2 cellular contexts compared by ENCODE assay signal in the genomic region with DNA sequence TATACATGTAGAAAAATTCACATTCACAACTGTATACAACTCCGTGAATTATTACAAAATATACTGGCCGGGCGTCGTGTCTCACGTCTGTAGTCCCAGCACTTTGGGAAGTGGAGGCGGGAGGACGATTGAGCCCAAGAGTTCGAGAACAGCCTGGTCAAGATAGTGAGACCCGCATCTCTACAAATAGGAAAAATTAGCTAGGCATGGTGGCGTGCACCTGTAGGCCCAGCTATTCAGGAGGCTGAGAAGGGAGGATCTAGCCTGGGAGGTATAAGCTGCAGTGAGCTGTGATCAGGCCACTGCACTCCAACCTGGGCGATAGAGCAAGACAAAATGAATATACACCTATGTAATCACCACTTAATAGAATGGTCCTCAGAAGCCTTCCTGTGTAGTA.
TF ChIP-seq lines count a peak whose summit lies in the region.

No MANE protein-coding gene starts in this region.

TF ChIP-seq in SK-N-SH, 30 proteins besides CTCF, POLR2A, EP300 and RAD21 (continued from another document):
- TF ChIP-seq, protein P1, sequence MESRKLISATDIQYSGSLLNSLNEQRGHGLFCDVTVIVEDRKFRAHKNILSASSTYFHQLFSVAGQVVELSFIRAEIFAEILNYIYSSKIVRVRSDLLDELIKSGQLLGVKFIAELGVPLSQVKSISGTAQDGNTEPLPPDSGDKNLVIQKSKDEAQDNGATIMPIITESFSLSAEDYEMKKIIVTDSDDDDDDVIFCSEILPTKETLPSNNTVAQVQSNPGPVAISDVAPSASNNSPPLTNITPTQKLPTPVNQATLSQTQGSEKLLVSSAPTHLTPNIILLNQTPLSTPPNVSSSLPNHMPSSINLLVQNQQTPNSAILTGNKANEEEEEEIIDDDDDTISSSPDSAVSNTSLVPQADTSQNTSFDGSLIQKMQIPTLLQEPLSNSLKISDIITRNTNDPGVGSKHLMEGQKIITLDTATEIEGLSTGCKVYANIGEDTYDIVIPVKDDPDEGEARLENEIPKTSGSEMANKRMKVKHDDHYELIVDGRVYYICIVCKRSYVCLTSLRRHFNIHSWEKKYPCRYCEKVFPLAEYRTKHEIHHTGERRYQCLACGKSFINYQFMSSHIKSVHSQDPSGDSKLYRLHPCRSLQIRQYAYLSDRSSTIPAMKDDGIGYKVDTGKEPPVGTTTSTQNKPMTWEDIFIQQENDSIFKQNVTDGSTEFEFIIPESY (IDR thresholded peaks at IDR 0.05; ENCODE audit: borderline replicate concordance, low read depth) = no peak
- no peak for TF ChIP-seq SMC3 (IDR thresholded peaks at IDR 0.05; ENCODE audit: low read depth, low read length)
- no peak for TF ChIP-seq EZH2phosphoT487 (IDR thresholded peaks at IDR 0.05; ENCODE audit: borderline replicate concordance, low read depth)
- no peak for TF ChIP-seq GATA2 (CRISPR knock-in tag; IDR thresholded peaks at IDR 0.05)

TF ChIP-seq in SK-N-SH treated with all-trans-retinoic acid at 6 μM for 48 hours, 23 proteins besides CTCF, POLR2A, EP300 and RAD21 (continued from another document):
- no peak for TF ChIP-seq POU6F1 (CRISPR knock-in tag; IDR thresholded peaks at IDR 0.05; ENCODE audit: borderline replicate concordance, low read depth)
TF ChIP-seq in SK-N-SH treated with all-trans-retinoic acid at 6 μM for 48 hours: peak in this region for 0.
